14 cellular contexts compared by ENCODE assay signal in genomic region chr10:6455592-6455991, GRCh38.
DNase-seq lines count a peak whose midpoint lies in the region; ATAC-seq and TF ChIP-seq lines count a peak whose summit lies in the region.
"Had no signal": no experiment of that assay in that cellular context is flagged by ENCODE, and none has a peak within 500 bp of the region (broad histone marks: within the 10 kb centered on the region; RNA-seq: fewer than 3 reads in every experiment).

No MANE protein-coding gene starts in this region.

- H3K9me3 ChIP-seq in CD4-positive, alpha-beta T cell (ENCODE audit: control insufficient read depth, low read length) = no peaks in the 10 kb centered on the region

- peaks cover 9% of the 10 kb centered on the region for H3K4me1 Mint-ChIP-seq in CD4-positive, alpha-beta T cell (ENCODE audit: low read depth)
- H3K4me1 Mint-ChIP-seq in activated T-helper 17 cell treated with anti-CD3 and anti-CD28 coated beads, Interleukin-2, amount 50 U/mL, for 72 hours = peaks cover 19% of the 10 kb centered on the region
- peaks cover 17 to 32% of the 10 kb centered on the region in 2 donors for H3K4me1 Mint-ChIP-seq in natural killer cell
- H3K4me1 Mint-ChIP-seq in osteocyte (ENCODE audit: unreplicated experiment) = no peaks in the 10 kb centered on the region

- POLR2A ChIA-PET in CD4-positive, alpha-beta T cell (lab: Charles Lee) = interaction anchor here (1.1 kb wide), 1 partner anchor 8 kb away, joined by 3 read pairs; no protein-coding TSS in a partner anchor

- peak; percentile 7 for DNase-seq in activated CD8-positive, alpha-beta memory T cell treated with anti-CD3 and anti-CD28 coated beads for 24 hours
- no peak for DNase-seq in activated CD8-positive, alpha-beta memory T cell treated with anti-CD3 and anti-CD28 coated beads, Interleukin-2, amount 50 U/mL, for 4 hours
- DNase-seq in CD4-positive, alpha-beta T cell = no peak
- DNase-seq in natural killer cell = no peak
- DNase-seq in osteocyte (ENCODE audit: extremely low spot score, unreplicated experiment) = no peak
- DNase-seq: 8988T, AML-193, DND-41, GDM1, HCEC 1CT had no signal

- peaks cover 2% of the 10 kb centered on the region for H3K9me3 Mint-ChIP-seq in CD4-positive, alpha-beta T cell
- H3K9me3 Mint-ChIP-seq in activated T-helper 17 cell treated with anti-CD3 and anti-CD28 coated beads, Interleukin-2, amount 50 U/mL, for 72 hours = peaks cover 3% of the 10 kb centered on the region
- H3K9me3 Mint-ChIP-seq in natural killer cell (no peaks in the 10 kb centered on the region), osteocyte (ENCODE audit: unreplicated experiment) (peaks cover 5% of the 10 kb centered on the region)

- ATAC-seq in CD4-positive, alpha-beta T cell (ENCODE audit: poor library complexity) = no peak
- ATAC-seq in activated T-helper 17 cell treated with anti-CD3 and anti-CD28 coated beads, Interleukin-2, amount 50 U/mL, for 72 hours (replicated peaks) = no peak
- no peak for ATAC-seq in natural killer cell
- no peak for ATAC-seq in GM19395 (IDR thresholded peaks at IDR 0.05; ENCODE audit: unreplicated experiment)

- CTCF ChIA-PET in CD4-positive, alpha-beta T cell (lab: Charles Lee) = no interaction called here

- H3K27me3 ChIP-seq in CD4-positive, alpha-beta T cell (ENCODE audit: control insufficient read depth, insufficient read depth, low read length) = no peaks in the 10 kb centered on the region
- H3K27me3 ChIP-seq: BLaER1 had no signal

- H3K36me3 Mint-ChIP-seq in CD4-positive, alpha-beta T cell (ENCODE audit: low read depth) = peaks cover 83% of the 10 kb centered on the region
- H3K36me3 Mint-ChIP-seq in activated T-helper 17 cell treated with anti-CD3 and anti-CD28 coated beads, Interleukin-2, amount 50 U/mL, for 72 hours (ENCODE audit: low read depth) = peaks cover 84% of the 10 kb centered on the region
- peaks cover 31% of the 10 kb centered on the region for H3K36me3 Mint-ChIP-seq in natural killer cell
- no peaks in the 10 kb centered on the region for H3K36me3 Mint-ChIP-seq in osteocyte (ENCODE audit: unreplicated experiment)

- H3K27ac Mint-ChIP-seq in CD4-positive, alpha-beta T cell = peak overlapping the region; percentile 39
- H3K27ac Mint-ChIP-seq in activated T-helper 17 cell treated with anti-CD3 and anti-CD28 coated beads, Interleukin-2, amount 50 U/mL, for 72 hours = peak overlapping the region; percentile 43
- H3K27ac Mint-ChIP-seq in natural killer cell (peak overlapping the region; percentile 12 to 71), osteocyte (ENCODE audit: unreplicated experiment) (no peak overlapping the region)

- no peak overlapping the region for H3K4me3 Mint-ChIP-seq in CD4-positive, alpha-beta T cell
- no peak overlapping the region for H3K4me3 Mint-ChIP-seq in activated T-helper 17 cell treated with anti-CD3 and anti-CD28 coated beads, Interleukin-2, amount 50 U/mL, for 72 hours
- H3K4me3 Mint-ChIP-seq in natural killer cell = no peak overlapping the region
- H3K4me3 Mint-ChIP-seq in osteocyte (ENCODE audit: unreplicated experiment) = no peak overlapping the region

- TF ChIP-seq CTCF in CD4-positive, alpha-beta T cell (IDR thresholded peaks at IDR 0.05) = no peak
- TF ChIP-seq CTCF in natural killer cell (IDR thresholded peaks at IDR 0.05) = no peak
- TF ChIP-seq CTCF in osteocyte (IDR thresholded peaks at IDR 0.05) = no peak

- intact Hi-C loops in CD4-positive, alpha-beta T cell (cut with DNase I, micrococcal nuclease) = no loop called here
- intact Hi-C loops in natural killer cell (cut with micrococcal nuclease) = no loop called here

- H3K27me3 Mint-ChIP-seq in CD4-positive, alpha-beta T cell = no peaks in the 10 kb centered on the region
- no peaks in the 10 kb centered on the region for H3K27me3 Mint-ChIP-seq in activated T-helper 17 cell treated with anti-CD3 and anti-CD28 coated beads, Interleukin-2, amount 50 U/mL, for 72 hours
- H3K27me3 Mint-ChIP-seq in natural killer cell (ENCODE audit: low read depth in 2 of 2) (no peaks in the 10 kb centered on the region), osteocyte (ENCODE audit: unreplicated experiment) (no peaks in the 10 kb centered on the region)

- H3K27ac ChIP-seq in CD4-positive, alpha-beta T cell (ENCODE audit: low read depth, low read length) = no peak overlapping the region
- H3K27ac ChIP-seq: BLaER1, HL-60 had no signal
